ENCODE assay signal across 18 cellular contexts in genomic region chr2:177909962-177910361, GRCh38.
DNase-seq lines count a peak whose midpoint lies in the region; ATAC-seq, FAIRE-seq and TF ChIP-seq lines count a peak whose summit lies in the region.
"Had no signal": no experiment of that assay in that cellular context is flagged by ENCODE, and none has a peak within 500 bp of the region (broad histone marks: within the 10 kb centered on the region; RNA-seq: fewer than 3 reads in every experiment).

No MANE protein-coding gene starts in this region.

- POLR2A ChIA-PET in HepG2 (lab: Yijun Ruan, JAX), result no interaction called here

- no peak overlapping the region for H2AFZ ChIP-seq in HepG2 (ENCODE audit: low read length)

- TF ChIP-seq CTCF in HepG2 (CRISPR knock-in tag; IDR thresholded peaks at IDR 0.05), result no peak
- TF ChIP-seq CTCF in right lobe of liver (IDR thresholded peaks at IDR 0.05), result no peak
- TF ChIP-seq CTCF in RWPE2 (IDR thresholded peaks at IDR 0.05; ENCODE audit: poor library complexity, severe bottlenecking), result no peak
- TF ChIP-seq CTCF in fibroblast of mammary gland (conservative IDR thresholded peaks at IDR 0.05; ENCODE audit: control insufficient read depth, insufficient read depth, low read depth, low read length), result no peak

- no peak overlapping the region for H3K27ac ChIP-seq in HepG2 (ENCODE audit: extremely low read length, insufficient read depth, low read length)
- H3K27ac ChIP-seq in right lobe of liver, result no peak overlapping the region
- H3K27ac ChIP-seq in RWPE2 (ENCODE audit: poor library complexity, severe bottlenecking), result no peak overlapping the region
- H3K27ac ChIP-seq: KMS-11 had no signal

- no TSS peak for BruUV-seq in HepG2 (replicated peaks; lab: Mats Ljungman, UMichigan)

- H4K20me1 ChIP-seq in HepG2 (ENCODE audit: insufficient read depth, low read length), result no peaks in the 10 kb centered on the region

- TF ChIP-seq EP300 in HepG2 (IDR thresholded peaks at IDR 0.05; ENCODE audit: low read depth in 2 of 2, low read length in 2 of 2) (no peak), HepG2 (CRISPR knock-in tag; IDR thresholded peaks at IDR 0.05; ENCODE audit: borderline replicate concordance) (no peak)

- H3K4me1 ChIP-seq in HepG2 (ENCODE audit: insufficient read depth, low read length), result no peaks in the 10 kb centered on the region
- H3K4me1 ChIP-seq in right lobe of liver, result no peaks in the 10 kb centered on the region
- H3K4me1 ChIP-seq in RWPE2 (ENCODE audit: insufficient read depth, poor library complexity, severe bottlenecking), result peaks cover 10% of the 10 kb centered on the region

- TF ChIP-seq RAD21 in HepG2 (CRISPR knock-in tag; IDR thresholded peaks at IDR 0.05), result no peak

- DNase-seq in HepG2 (ENCODE audit: low spot score) (peak; percentile 10), right lobe of liver (no peak), RWPE2 (ENCODE audit: low spot score) (no peak), fibroblast of mammary gland (ENCODE audit: low read depth) (peak; percentile 17), RPMI8226 (no peak), GM19239 (ENCODE audit: insufficient read length, low spot score) (no peak), SHP77 treated with DMSO at 0.1 percent for 48 hours (lab: John Stamatoyannopoulos, UW) (no peak)
- DNase-seq: C1 segment of cervical spinal cord, COR-L47, DMS153, EL, HCEC 1CT, NCI-H446, NCI-H774, SW 1271 had no signal

- H3K27me3 ChIP-seq in HepG2 (ENCODE audit: control insufficient read depth in 1 of 2, insufficient read depth in 2 of 2, low read length in 2 of 2), result 0 out of 5 replicates have a peak, but pooled peaks cover 0 to 2% of the 10 kb centered on the region in 2 experiments
- no peaks in the 10 kb centered on the region for H3K27me3 ChIP-seq in right lobe of liver
- H3K27me3 ChIP-seq in RWPE2 (ENCODE audit: insufficient read depth, poor library complexity, severe bottlenecking), result no peaks in the 10 kb centered on the region

- intact Hi-C loops in HepG2 (cut with micrococcal nuclease; ENCODE audit: unreplicated experiment) (loop anchor here (5.0 kb wide), 2 partner anchors 72 to 162 kb away; partner anchors contain the start of gene PDE11A), right lobe of liver (cut with DNase I) (no loop called here)

- H3K9ac ChIP-seq in HepG2 (ENCODE audit: insufficient read depth, low read depth, low read length), result no peak overlapping the region
- H3K9ac ChIP-seq: KMS-11 had no signal

- 30% methylated on average over 2 of the region's 2 CpGs for WGBS in HepG2 (ENCODE audit: low lambda C conversion rate)
- 69% methylated on average over 2 of the region's 2 CpGs for WGBS in right lobe of liver (ENCODE audit: insufficient coverage, low coverage, low lambda C conversion rate, missing lambda C conversion rate)

- no peak overlapping the region for H3K4me2 ChIP-seq in HepG2 (ENCODE audit: low read depth, low read length)
- H3K4me2 ChIP-seq: KMS-11 had no signal

- no peaks in the 10 kb centered on the region for H3K79me2 ChIP-seq in HepG2 (ENCODE audit: insufficient read depth, low read length)

- in situ Hi-C loops in HepG2 (cut with HindIII; ENCODE audit: extremely low pct_ligation_motif_present, low pct_unique_long_range_greater_than_20kb), result no loop called here

- ATAC-seq in HepG2, result no peak
- no peak for ATAC-seq in right lobe of liver
- ATAC-seq in RWPE2 (ENCODE audit: low read depth), result peak; percentile 86
- no peak for ATAC-seq in HG02798 (IDR thresholded peaks at IDR 0.05; ENCODE audit: poor library complexity, unreplicated experiment)
- ATAC-seq: Panc1 had no signal

- FAIRE-seq in HepG2 (lab: Jason Lieb, UNC) (no peak), GM19239 (lab: Jason Lieb, UNC) (no peak)

- CTCF ChIA-PET in HepG2 (lab: Yijun Ruan, JAX; ENCODE audit: low intra/inter-chr PET ratio, low total read pairs), result no interaction called here

- no peak for TF ChIP-seq POLR2A in HepG2 (IDR thresholded peaks at IDR 0.05; ENCODE audit: insufficient read depth in 1 of 2, low read depth in 2 of 2, low read length in 2 of 2)
- TF ChIP-seq POLR2A in right lobe of liver (IDR thresholded peaks at IDR 0.05), result no peak

- no peaks in the 10 kb centered on the region for H3K36me3 ChIP-seq in HepG2 (replicated peaks in 1 of 2; ENCODE audit: control insufficient read depth in 1 of 2, insufficient read depth in 2 of 2, low read length in 2 of 2)
- no peaks in the 10 kb centered on the region for H3K36me3 ChIP-seq in right lobe of liver
- H3K36me3 ChIP-seq in RWPE2 (ENCODE audit: low read depth), result no peaks in the 10 kb centered on the region

- no peak overlapping the region for H3K4me3 ChIP-seq in HepG2 (replicated peaks in 1 of 3; ENCODE audit: insufficient read depth in 1 of 3, low read depth in 2 of 3, low read length in 3 of 3)
- no peak overlapping the region for H3K4me3 ChIP-seq in right lobe of liver
- H3K4me3 ChIP-seq in RWPE2 (ENCODE audit: severe bottlenecking), result no peak overlapping the region
- no peak overlapping the region for H3K4me3 ChIP-seq in fibroblast of mammary gland (ENCODE audit: control insufficient read depth, low read depth, low read length)

- H3K9me3 ChIP-seq in HepG2 (ENCODE audit: low read length) (no peaks in the 10 kb centered on the region), right lobe of liver (no peaks in the 10 kb centered on the region), RWPE2 (ENCODE audit: severe bottlenecking) (no peaks in the 10 kb centered on the region)

TF ChIP-seq in HepG2, 621 proteins besides CTCF, POLR2A, EP300 and RAD21:
- TF ChIP-seq JUND (CRISPR knock-in tag; IDR thresholded peaks at IDR 0.05) (no peak), ZNF446 (CRISPR knock-in tag; IDR thresholded peaks at IDR 0.05) (no peak), MYNN (CRISPR knock-in tag; IDR thresholded peaks at IDR 0.05; ENCODE audit: low read depth) (no peak), SP2 (CRISPR knock-in tag; IDR thresholded peaks at IDR 0.05) (no peak), ZNF17 (CRISPR knock-in tag; IDR thresholded peaks at IDR 0.05) (no peak), ZNF782 (CRISPR knock-in tag; IDR thresholded peaks at IDR 0.05; ENCODE audit: borderline replicate concordance) (no peak), ZNF792 (CRISPR knock-in tag; IDR thresholded peaks at IDR 0.05) (no peak), NR2F1 (CRISPR knock-in tag; IDR thresholded peaks at IDR 0.05) (0 out of 4 replicates have a peak, but pooled peaks of 1 of the 2 experiments have one; percentile 13), ZNF530 (CRISPR knock-in tag; IDR thresholded peaks at IDR 0.05; ENCODE audit: low read depth) (no peak), PAF1 (CRISPR knock-in tag; IDR thresholded peaks at IDR 0.05) (no peak), NFE2 (CRISPR knock-in tag; IDR thresholded peaks at IDR 0.05) (no peak), RXRB (CRISPR knock-in tag; IDR thresholded peaks at IDR 0.05; ENCODE audit: borderline replicate concordance) (no peak), SOX13 (IDR thresholded peaks at IDR 0.05) (no peak), SOX13 (CRISPR knock-in tag; conservative IDR thresholded peaks at IDR 0.05 in 1 of 2, IDR thresholded peaks at IDR 0.05 in 1 of 2) (0 out of 4 replicates have a peak, but pooled peaks of 1 of the 2 experiments have one; percentile 7), CEBPB (IDR thresholded peaks at IDR 0.05; ENCODE audit: borderline replicate concordance, low read depth, low read length) (peak; percentile 82), PRDM15 (CRISPR knock-in tag; IDR thresholded peaks at IDR 0.05) (no peak)
- TF ChIP-seq, protein P1, sequence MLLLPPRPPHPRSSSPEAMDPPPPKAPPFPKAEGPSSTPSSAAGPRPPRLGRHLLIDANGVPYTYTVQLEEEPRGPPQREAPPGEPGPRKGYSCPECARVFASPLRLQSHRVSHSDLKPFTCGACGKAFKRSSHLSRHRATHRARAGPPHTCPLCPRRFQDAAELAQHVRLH (CRISPR knock-in tag; IDR thresholded peaks at IDR 0.05; ENCODE audit: borderline replicate concordance, low read depth), result no peak
- TF ChIP-seq, protein P2, sequence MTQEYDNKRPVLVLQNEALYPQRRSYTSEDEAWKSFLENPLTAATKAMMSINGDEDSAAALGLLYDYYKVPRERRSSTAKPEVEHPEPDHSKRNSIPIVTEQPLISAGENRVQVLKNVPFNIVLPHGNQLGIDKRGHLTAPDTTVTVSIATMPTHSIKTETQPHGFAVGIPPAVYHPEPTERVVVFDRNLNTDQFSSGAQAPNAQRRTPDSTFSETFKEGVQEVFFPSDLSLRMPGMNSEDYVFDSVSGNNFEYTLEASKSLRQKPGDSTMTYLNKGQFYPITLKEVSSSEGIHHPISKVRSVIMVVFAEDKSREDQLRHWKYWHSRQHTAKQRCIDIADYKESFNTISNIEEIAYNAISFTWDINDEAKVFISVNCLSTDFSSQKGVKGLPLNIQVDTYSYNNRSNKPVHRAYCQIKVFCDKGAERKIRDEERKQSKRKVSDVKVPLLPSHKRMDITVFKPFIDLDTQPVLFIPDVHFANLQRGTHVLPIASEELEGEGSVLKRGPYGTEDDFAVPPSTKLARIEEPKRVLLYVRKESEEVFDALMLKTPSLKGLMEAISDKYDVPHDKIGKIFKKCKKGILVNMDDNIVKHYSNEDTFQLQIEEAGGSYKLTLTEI (CRISPR knock-in tag; conservative IDR thresholded peaks at IDR 0.05), result no peak

Comparison
In these comparisons a context has a peak if more than half of its experiments do, and no peak if none do; other contexts are left out.
1. DNase-seq: peak in HepG2 (single experiment) and fibroblast of mammary gland (single experiment); none in right lobe of liver (0 of 3), RWPE2 (single experiment), RPMI8226 (single experiment), GM19239 (single experiment) and SHP77 treated with DMSO at 0.1 percent for 48 hours (single experiment).